ENCODE assay signal across 17 cellular contexts in genomic region chr5:22780756-22781155, GRCh38.
"Had no signal": no experiment of that assay in that cellular context is flagged by ENCODE, and none has a peak within 500 bp of the region (broad histone marks: within the 10 kb centered on the region; RNA-seq: fewer than 3 reads in every experiment).

No MANE protein-coding gene starts in this region.

- H3K36me3 ChIP-seq: gastroesophageal sphincter, transverse colon had no signal

- DNase-seq: activated CD4-positive, alpha-beta T cell treated with anti-CD3 and anti-CD28 coated beads for 36 hours; activated CD4-positive, alpha-beta T cell treated with anti-CD3 and anti-CD28 coated beads, Interleukin-2, amount 50 U/mL, for 4 hours; activated CD8-positive, alpha-beta memory T cell treated with anti-CD3 and anti-CD28 coated beads, Interleukin-2, amount 50 U/mL, for 48 hours; activated naive CD4-positive, alpha-beta T cell treated with Interleukin-2 at 50 U/mL for 16 hours; activated naive CD8-positive, alpha-beta T cell treated with anti-CD3 and anti-CD28 coated beads, Interleukin-2, amount 10 ng/mL, durations not matched to agents 7 days and 5 days; activated T-cell treated with anti-CD3 and anti-CD28 coated beads, Interleukin-2, amount 50 U/mL, for 4 hours; amniotic stem cell; head of caudate nucleus; hypothalamus; midbrain; natural killer cell; stimulated activated CD4-positive, alpha-beta T cell treated with anti-CD3 and anti-CD28 coated beads, Interleukin-2, amount 100 ng/mL, for 48 hours; stimulated activated CD8-positive, alpha-beta memory T cell treated with anti-CD3 and anti-CD28 coated beads, Interleukin-4, amount 100 ng/mL, for 48 hours; stimulated activated naive B cell treated with anti-CD40 and anti-IgM and Interleukin-4, amounts not matched to agents 10 μg/mL and 1 μg/mL and 100 μg/mL, for 72 hours; transverse colon had no signal

- H3K27ac ChIP-seq: coronary artery, gastroesophageal sphincter, transverse colon had no signal

- H3K4me3 ChIP-seq: coronary artery, gastroesophageal sphincter, transverse colon had no signal

- H3K27me3 ChIP-seq: gastroesophageal sphincter, transverse colon had no signal

- H3K9me3 ChIP-seq: gastroesophageal sphincter, transverse colon had no signal

- ATAC-seq: activated CD4-positive, alpha-beta T cell treated with anti-CD3 and anti-CD28 coated beads for 36 hours; activated T-cell treated with anti-CD3 and anti-CD28 coated beads, Interleukin-2, amount 50 U/mL, for 4 hours; gastroesophageal sphincter; natural killer cell; stimulated activated naive B cell treated with anti-CD40 and anti-IgM and Interleukin-4, amounts not matched to agents 10 μg/mL and 1 μg/mL and 100 μg/mL, for 72 hours had no signal

- H3K4me1 ChIP-seq: gastroesophageal sphincter, transverse colon had no signal
